ENCODE assay signal across 8 cellular contexts in the genomic region with DNA sequence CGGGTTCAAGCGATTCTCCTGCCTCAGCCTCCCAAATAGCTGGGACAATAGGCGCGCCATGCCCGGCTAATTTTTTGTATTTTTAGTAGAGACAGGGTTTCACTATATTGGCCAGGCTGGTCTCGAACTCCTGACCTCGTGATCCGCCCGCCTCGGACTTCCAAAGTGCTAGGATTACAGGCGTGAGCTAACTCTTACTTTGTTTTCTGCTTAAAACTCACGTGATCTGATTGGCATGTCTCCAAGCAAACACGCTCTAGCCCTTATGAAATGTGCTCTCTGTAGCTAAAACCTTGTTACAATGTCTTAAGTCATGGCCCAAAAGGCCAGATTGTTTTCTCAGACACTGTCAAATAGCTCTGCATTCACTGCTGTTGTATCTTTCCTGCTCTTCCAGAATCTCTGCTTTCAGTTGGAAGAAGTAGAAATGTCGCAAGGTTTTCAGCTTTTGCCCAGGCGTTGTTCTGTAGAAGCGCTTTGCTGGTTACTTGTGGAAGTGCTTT. TPM values are rescaled to one million over a fixed set of nuclear protein-coding genes. Genes with fewer than 3 reads are reported as not detected.
A peak's percentile ranks its signal among the peaks of the same experiment; 100 is the strongest.
DNase-seq lines count a peak whose midpoint lies in the region; ATAC-seq and TF ChIP-seq lines count a peak whose summit lies in the region.

No MANE protein-coding gene starts in this region.

- intact Hi-C loops in dorsolateral prefrontal cortex (cut with DNase I): loop anchor here (2.0 to 5.0 kb wide), 2 partner anchors 39 to 40 kb away; a partner anchor contains a TSS
- intact Hi-C loops in natural killer cell (cut with micrococcal nuclease): loop anchor here (2.0 kb wide), 1 partner anchor 40 kb away; a partner anchor contains a TSS

- no peak overlapping the region for H3K27ac ChIP-seq in dorsolateral prefrontal cortex

- TF ChIP-seq CTCF in AG04449 (IDR thresholded peaks at IDR 0.05; ENCODE audit: insufficient read depth, low read length, missing control alignments): no peak
- no peak for TF ChIP-seq CTCF in dorsolateral prefrontal cortex (IDR thresholded peaks at IDR 0.05 in 54 of 56, conservative IDR thresholded peaks at IDR 0.05 in 2 of 56; ENCODE audit: low read depth in 1 of 56, partially characterized antibody in 56 of 56)
- TF ChIP-seq CTCF in natural killer cell (IDR thresholded peaks at IDR 0.05): no peak

- ATAC-seq in natural killer cell: no peak
- ATAC-seq in HG03025 (IDR thresholded peaks at IDR 0.05; ENCODE audit: low FRiP score, unreplicated experiment): no peak

- DNase-seq in AG04449 (ENCODE audit: low read depth, low spot score) (no peak), LHCN-M2 (ENCODE audit: low read depth) (peak; percentile 1), dorsolateral prefrontal cortex (no peak), natural killer cell (no peak), cerebellar cortex (ENCODE audit: low spot score) (no peak), NCI-H345 treated with DMSO at 0.1 percent for 48 hours (lab: John Stamatoyannopoulos, UW; ENCODE audit: unreplicated experiment) (no peak), NCI-H774 (lab: John Stamatoyannopoulos, UW) (no peak)

- peaks cover 11 to 21% of the 10 kb centered on the region in 2 donors for H3K4me1 Mint-ChIP-seq in natural killer cell

- H3K4me3 Mint-ChIP-seq in natural killer cell: peak overlapping the region; percentile 93

- H3K4me3 ChIP-seq in AG04449 (ENCODE audit: low read depth, low read length) (peak overlapping the region; percentile 56), dorsolateral prefrontal cortex (peak overlapping the region in 58 of 59 donors; percentile 22 to 74 (median 58))

- POLR2A ChIA-PET in AG04449 (lab: Yijun Ruan, JAX): no interaction called here

- no peaks in the 10 kb centered on the region for H3K9me3 Mint-ChIP-seq in natural killer cell

- H3K36me3 Mint-ChIP-seq in natural killer cell: no peaks in the 10 kb centered on the region

- peak overlapping the region; percentile 90 to 91 for H3K27ac Mint-ChIP-seq in natural killer cell

- peaks cover 0 to 43% (median 4%) of the 10 kb centered on the region in 45 donors for H3K27me3 ChIP-seq in dorsolateral prefrontal cortex

- no peaks in the 10 kb centered on the region for H3K27me3 Mint-ChIP-seq in natural killer cell (ENCODE audit: low read depth in 2 of 2)

- CTCF ChIA-PET in AG04449 (lab: Yijun Ruan, JAX): no interaction called here

RNA-seq across cellular contexts. Expression of a gene that starts 39.7 kb away (rescaled TPM):
- total RNA-seq in LHCN-M2 (2014; rRNA removed) (48.3 and 55.3 TPM in 2 replicates), dorsolateral prefrontal cortex (100 to 1,000 TPM; 140 to 308 (median 220) TPM), natural killer cell (100 to 1,000 TPM; 489 to 721 (median 542) TPM)
- 15.5 TPM for polyA plus RNA-seq in LHCN-M2 (2012)
